Comparison of ENCODE assay signal across 27 cellular contexts in genomic region chr3:64028754-64029153, GRCh38.
"Had no signal": no experiment of that assay in that cellular context is flagged by ENCODE, and none has a peak within 500 bp of the region (broad histone marks: within the 10 kb centered on the region; RNA-seq: fewer than 3 reads in every experiment).

No MANE protein-coding gene starts in this region.

- H3K27ac Mint-ChIP-seq: activated CD4-positive, alpha-beta memory T cell treated with anti-CD3 and anti-CD28 coated beads for 36 hours; activated CD4-positive, alpha-beta T cell treated with anti-CD3 and anti-CD28 coated beads, Interleukin-2, amount 10 ng/mL, durations not matched to agents 7 days and 5 days; activated naive CD4-positive, alpha-beta T cell treated with anti-CD3 and anti-CD28 coated beads for 36 hours; activated naive CD8-positive, alpha-beta T cell; activated T-helper 17 cell treated with anti-CD3 and anti-CD28 coated beads, Interleukin-2, amount 50 U/mL, for 72 hours; T-cell had no signal

- H3K9ac ChIP-seq: KMS-11 had no signal

- H3K4me3 ChIP-seq: PC-9 had no signal

- H3K4me2 ChIP-seq: KMS-11, PC-9 had no signal

- H3K27ac ChIP-seq: KMS-11, PC-9 had no signal

- H3K9me3 Mint-ChIP-seq: activated CD4-positive, alpha-beta memory T cell treated with anti-CD3 and anti-CD28 coated beads for 36 hours; activated CD4-positive, alpha-beta T cell treated with anti-CD3 and anti-CD28 coated beads, Interleukin-2, amount 10 ng/mL, durations not matched to agents 7 days and 5 days; activated naive CD4-positive, alpha-beta T cell treated with anti-CD3 and anti-CD28 coated beads for 36 hours; activated T-helper 17 cell treated with anti-CD3 and anti-CD28 coated beads, Interleukin-2, amount 50 U/mL, for 72 hours; IgD-negative memory B cell; T-cell had no signal

- H2AFZ ChIP-seq: PC-9 had no signal

- DNase-seq: activated CD4-positive, alpha-beta memory T cell treated with anti-CD3 and anti-CD28 coated beads for 36 hours; activated CD4-positive, alpha-beta T cell treated with anti-CD3 and anti-CD28 coated beads, Interleukin-2, amount 10 ng/mL, durations not matched to agents 7 days and 5 days; activated CD4-positive, CD25-positive, alpha-beta regulatory T cell; activated CD8-positive, alpha-beta memory T cell treated with anti-CD3 and anti-CD28 coated beads for 24 hours; activated gamma-delta T cell; activated naive CD4-positive, alpha-beta T cell treated with anti-CD3 and anti-CD28 coated beads for 36 hours; activated T-cell treated with anti-CD3 and anti-CD28 coated beads for 4 hours; activated T-cell treated with anti-CD3 and anti-CD28 coated beads, Interleukin-2, amount 50 U/mL, for 48 hours; anterior cingulate cortex; cerebellar nuclear complex; MM.1S; NCI-H1105; NCI-H1436; NCI-H1694 treated with DMSO at 0.1 percent for 48 hours; NCI-H2081; NCI-H2171; NCI-H226; NCI-H526; PC-9; SIG-M5; T-cell; T-helper 2 cell; T1000 had no signal

- H3K4me3 Mint-ChIP-seq: activated CD4-positive, alpha-beta memory T cell treated with anti-CD3 and anti-CD28 coated beads for 36 hours; activated CD4-positive, alpha-beta T cell treated with anti-CD3 and anti-CD28 coated beads, Interleukin-2, amount 10 ng/mL, durations not matched to agents 7 days and 5 days; activated naive CD4-positive, alpha-beta T cell treated with anti-CD3 and anti-CD28 coated beads for 36 hours; activated T-helper 17 cell treated with anti-CD3 and anti-CD28 coated beads, Interleukin-2, amount 50 U/mL, for 72 hours; T-cell had no signal

- H3K36me3 Mint-ChIP-seq: activated CD4-positive, alpha-beta memory T cell treated with anti-CD3 and anti-CD28 coated beads for 36 hours; activated naive CD8-positive, alpha-beta T cell; IgD-negative memory B cell; T-cell had no signal

- ATAC-seq: activated T-helper 17 cell treated with anti-CD3 and anti-CD28 coated beads, Interleukin-2, amount 50 U/mL, for 72 hours; T-cell had no signal
